In genomic region chr2:236085647-236086046, GRCh38 we compare ENCODE assay signal across 25 cellular contexts.
DNase-seq lines count a peak whose midpoint lies in the region; ATAC-seq and TF ChIP-seq lines count a peak whose summit lies in the region.
"Had no signal": no experiment of that assay in that cellular context is flagged by ENCODE, and none has a peak within 500 bp of the region (broad histone marks: within the 10 kb centered on the region; RNA-seq: fewer than 3 reads in every experiment).

No MANE protein-coding gene starts in this region.

- no peaks in the 10 kb centered on the region for H3K9me3 ChIP-seq in iPS-18a (ENCODE audit: control insufficient read depth, low read depth, low read length)
- H3K9me3 ChIP-seq: prostate gland had no signal

- peak overlapping the region; percentile 34 for H3K9ac ChIP-seq in iPS-18a (ENCODE audit: low read length)

- no peak overlapping the region for H3K4me3 Mint-ChIP-seq in immature natural killer cell
- H3K4me3 Mint-ChIP-seq: activated CD8-positive, alpha-beta T cell treated with anti-CD3 and anti-CD28 coated beads for 36 hours had no signal

- peaks cover 9% of the 10 kb centered on the region for H3K27me3 ChIP-seq in iPS-18a (ENCODE audit: control insufficient read depth, insufficient read depth, low read length)
- H3K27me3 ChIP-seq: foreskin keratinocyte, hepatocyte had no signal

- no peak overlapping the region for H3K4me3 ChIP-seq in iPS-18a (ENCODE audit: low read length)
- H3K4me3 ChIP-seq: hepatocyte, K562, prostate gland had no signal

- H3K36me3 ChIP-seq in iPS-18a (ENCODE audit: control insufficient read depth, low read depth, low read length), result no peaks in the 10 kb centered on the region
- H3K36me3 ChIP-seq: prostate gland had no signal

- intact Hi-C loops in posterior vena cava (cut with DNase I), result no loop called here

- no peaks in the 10 kb centered on the region for H3K4me1 Mint-ChIP-seq in immature natural killer cell

- peak; percentile 64 for ATAC-seq in SK-N-SH treated with all-trans-retinoic acid at 6 μM for 48 hours
- ATAC-seq: activated CD8-positive, alpha-beta T cell treated with anti-CD3 and anti-CD28 coated beads for 36 hours; esophagus mucosa; foreskin keratinocyte; K562 had no signal

- H3K9me3 Mint-ChIP-seq in immature natural killer cell, result no peaks in the 10 kb centered on the region
- H3K9me3 Mint-ChIP-seq: activated CD8-positive, alpha-beta T cell treated with anti-CD3 and anti-CD28 coated beads for 36 hours had no signal

- peaks cover 0 to 2% (median 0%) of the 10 kb centered on the region in 3 donors for H3K27me3 Mint-ChIP-seq in immature natural killer cell (ENCODE audit: low read depth in 3 of 3)

- H3K27ac Mint-ChIP-seq in immature natural killer cell, result no peak overlapping the region
- H3K27ac Mint-ChIP-seq: activated CD8-positive, alpha-beta T cell treated with anti-CD3 and anti-CD28 coated beads for 36 hours had no signal

- H3K27ac ChIP-seq in iPS-18a (ENCODE audit: low read length), result peak overlapping the region; percentile 73
- H3K27ac ChIP-seq: C4-2B, foreskin keratinocyte, hepatocyte, prostate gland had no signal

- H3K4me1 ChIP-seq in iPS-18a (ENCODE audit: control insufficient read depth, low read depth, low read length), result peaks cover 50% of the 10 kb centered on the region
- H3K4me1 ChIP-seq: prostate gland had no signal

- H3K36me3 Mint-ChIP-seq in immature natural killer cell, result no peaks in the 10 kb centered on the region

- DNase-seq in ELF-1 (ENCODE audit: low read depth, low spot score) (peak; percentile 87), posterior vena cava (ENCODE audit: low spot score) (peak; percentile 67), SHP77 (lab: John Stamatoyannopoulos, UW) (no peak), immature natural killer cell (no peak), OCI-M1 (lab: John Stamatoyannopoulos, UW) (no peak)
- no peak for DNase-seq in activated CD4-positive, alpha-beta T cell treated with anti-CD3 and anti-CD28 coated beads for 1 hour
- DNase-seq: ACHN; activated CD8-positive, alpha-beta T cell treated with anti-CD3 and anti-CD28 coated beads for 36 hours; activated gamma-delta T cell; activated T-cell treated with anti-CD3 and anti-CD28 coated beads for 4 hours; effector memory CD4-positive, alpha-beta T cell; foreskin keratinocyte; HCEC 1CT; NCI-H1105 treated with DMSO at 0.1 percent for 48 hours; NCI-H2081; NCI-H774; stimulated activated CD4-positive, alpha-beta T cell treated with anti-CD3 and anti-CD28 coated beads, Interleukin-1b, Interleukin-23, amount 100 ng/mL, for 48 hours; SW 1271 had no signal

TF ChIP-seq in SK-N-SH treated with all-trans-retinoic acid at 6 μM for 48 hours, 23 proteins besides CTCF, POLR2A, EP300 and RAD21 (continues in another document):
- TF ChIP-seq ZNF565 (CRISPR knock-in tag; conservative IDR thresholded peaks at IDR 0.05; ENCODE audit: low read depth) (no peak), TSHZ2 (CRISPR knock-in tag; IDR thresholded peaks at IDR 0.05) (peak; percentile 29; the same call in 1 of the 2 replicates), BACH2 (CRISPR knock-in tag; IDR thresholded peaks at IDR 0.05; ENCODE audit: borderline replicate concordance) (no peak), ZFP3 (CRISPR knock-in tag; IDR thresholded peaks at IDR 0.05) (peak; percentile 55; the same call in 1 of the 2 replicates), ESRRG (CRISPR knock-in tag; IDR thresholded peaks at IDR 0.05) (no peak), OSR1 (CRISPR knock-in tag; IDR thresholded peaks at IDR 0.05) (no peak), TOX (CRISPR knock-in tag; IDR thresholded peaks at IDR 0.05; ENCODE audit: borderline replicate concordance) (no peak), ZNF8 (CRISPR knock-in tag; IDR thresholded peaks at IDR 0.05) (no peak), ZFP30 (CRISPR knock-in tag; IDR thresholded peaks at IDR 0.05) (no peak), ZNF70 (CRISPR knock-in tag; IDR thresholded peaks at IDR 0.05) (peak; percentile 87), ARNTL (CRISPR knock-in tag; IDR thresholded peaks at IDR 0.05; ENCODE audit: borderline replicate concordance, low read depth) (no peak), ZC3H10 (CRISPR knock-in tag; IDR thresholded peaks at IDR 0.05) (no peak), PATZ1 (CRISPR knock-in tag; IDR thresholded peaks at IDR 0.05; ENCODE audit: borderline replicate concordance) (no peak), ISL1 (CRISPR knock-in tag; IDR thresholded peaks at IDR 0.05) (no peak), RARB (CRISPR knock-in tag; IDR thresholded peaks at IDR 0.05) (no peak), TCF4 (CRISPR knock-in tag; IDR thresholded peaks at IDR 0.05; ENCODE audit: borderline replicate concordance) (peak; percentile 24; the same call in 1 of the 2 replicates), CSDC2 (CRISPR knock-in tag; IDR thresholded peaks at IDR 0.05) (peak; percentile 49; the same call in 1 of the 2 replicates), SNAI2 (CRISPR knock-in tag; IDR thresholded peaks at IDR 0.05) (no peak), GLIS3 (CRISPR knock-in tag; IDR thresholded peaks at IDR 0.05) (no peak), PPARA (CRISPR knock-in tag; IDR thresholded peaks at IDR 0.05; ENCODE audit: borderline replicate concordance) (no peak)
- TF ChIP-seq, protein P1, sequence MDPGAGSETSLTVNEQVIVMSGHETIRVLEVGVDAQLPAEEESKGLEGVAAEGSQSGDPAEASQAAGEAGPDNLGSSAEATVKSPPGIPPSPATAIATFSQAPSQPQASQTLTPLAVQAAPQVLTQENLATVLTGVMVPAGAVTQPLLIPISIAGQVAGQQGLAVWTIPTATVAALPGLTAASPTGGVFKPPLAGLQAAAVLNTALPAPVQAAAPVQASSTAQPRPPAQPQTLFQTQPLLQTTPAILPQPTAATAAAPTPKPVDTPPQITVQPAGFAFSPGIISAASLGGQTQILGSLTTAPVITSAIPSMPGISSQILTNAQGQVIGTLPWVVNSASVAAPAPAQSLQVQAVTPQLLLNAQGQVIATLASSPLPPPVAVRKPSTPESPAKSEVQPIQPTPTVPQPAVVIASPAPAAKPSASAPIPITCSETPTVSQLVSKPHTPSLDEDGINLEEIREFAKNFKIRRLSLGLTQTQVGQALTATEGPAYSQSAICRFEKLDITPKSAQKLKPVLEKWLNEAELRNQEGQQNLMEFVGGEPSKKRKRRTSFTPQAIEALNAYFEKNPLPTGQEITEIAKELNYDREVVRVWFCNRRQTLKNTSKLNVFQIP (CRISPR knock-in tag; IDR thresholded peaks at IDR 0.05; ENCODE audit: borderline replicate concordance, low read depth), result no peak
- TF ChIP-seq, protein P2, sequence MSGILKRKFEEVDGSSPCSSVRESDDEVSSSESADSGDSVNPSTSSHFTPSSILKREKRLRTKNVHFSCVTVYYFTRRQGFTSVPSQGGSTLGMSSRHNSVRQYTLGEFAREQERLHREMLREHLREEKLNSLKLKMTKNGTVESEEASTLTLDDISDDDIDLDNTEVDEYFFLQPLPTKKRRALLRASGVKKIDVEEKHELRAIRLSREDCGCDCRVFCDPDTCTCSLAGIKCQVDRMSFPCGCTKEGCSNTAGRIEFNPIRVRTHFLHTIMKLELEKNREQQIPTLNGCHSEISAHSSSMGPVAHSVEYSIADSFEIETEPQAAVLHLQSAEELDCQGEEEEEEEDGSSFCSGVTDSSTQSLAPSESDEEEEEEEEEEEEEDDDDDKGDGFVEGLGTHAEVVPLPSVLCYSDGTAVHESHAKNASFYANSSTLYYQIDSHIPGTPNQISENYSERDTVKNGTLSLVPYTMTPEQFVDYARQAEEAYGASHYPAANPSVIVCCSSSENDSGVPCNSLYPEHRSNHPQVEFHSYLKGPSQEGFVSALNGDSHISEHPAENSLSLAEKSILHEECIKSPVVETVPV (CRISPR knock-in tag; IDR thresholded peaks at IDR 0.05), result no peak

Comparison
In these comparisons a context has a peak if more than half of its experiments do, and no peak if none do; other contexts are left out.
1. DNase-seq: peak in ELF-1 (single experiment) and posterior vena cava (single experiment); none in SHP77 (0 of 2), immature natural killer cell (0 of 3), activated CD4-positive, alpha-beta T cell treated with anti-CD3 and anti-CD28 coated beads for 1 hour (single experiment) and OCI-M1 (single experiment).